ENCODE assay signal across 1 cellular context in the genomic region with DNA sequence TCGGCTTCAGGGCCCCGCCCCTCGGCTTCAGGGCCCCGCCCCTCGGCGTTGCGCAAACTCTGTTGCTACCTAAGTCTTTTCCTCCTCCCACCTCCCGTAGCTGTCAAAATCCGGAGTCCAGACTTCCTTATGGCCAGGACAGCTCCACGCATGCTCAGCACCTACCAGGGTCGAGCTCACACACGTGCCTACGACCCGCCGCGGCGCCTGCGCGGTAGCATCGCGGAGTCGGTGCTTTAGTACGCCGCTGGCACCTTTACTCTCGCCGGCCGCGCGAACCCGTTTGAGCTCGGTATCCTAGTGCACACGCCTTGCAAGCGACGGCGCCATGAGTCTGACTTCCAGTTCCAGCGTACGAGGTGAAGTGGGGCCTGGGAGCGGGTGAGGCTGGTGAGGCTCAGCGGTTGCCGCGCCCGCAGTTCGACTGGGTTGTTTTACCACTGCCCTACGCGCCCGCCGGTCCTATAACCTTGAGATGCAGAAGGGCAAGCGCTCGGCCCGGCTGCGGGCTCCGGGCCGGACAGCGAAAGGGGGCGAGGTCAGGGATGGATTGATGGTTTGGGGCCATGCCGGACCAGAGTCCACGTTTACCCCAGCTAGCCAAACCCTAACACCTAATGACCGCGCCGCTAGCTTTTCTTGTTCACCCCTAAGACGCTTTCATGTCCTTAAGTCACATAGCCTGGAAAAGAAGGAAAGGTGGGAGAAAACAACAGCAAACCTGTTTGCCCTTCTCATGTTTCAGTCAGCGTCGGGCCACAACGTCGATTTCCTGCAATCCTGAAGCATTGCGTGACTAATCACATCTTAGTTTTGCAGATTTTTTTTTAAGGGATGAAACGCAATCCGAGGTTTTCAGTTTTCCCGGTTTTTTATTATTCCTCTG.
TF ChIP-seq lines count a peak whose summit lies in the region.

A gene (plus strand): TSS at position 217 of the 886 bp plus-strand sequence. CDS start 112 bp downstream, at position 329.

TF ChIP-seq in SK-N-SH, 30 proteins besides CTCF, POLR2A, EP300 and RAD21 (continued from another document):
- TF ChIP-seq, protein P1, sequence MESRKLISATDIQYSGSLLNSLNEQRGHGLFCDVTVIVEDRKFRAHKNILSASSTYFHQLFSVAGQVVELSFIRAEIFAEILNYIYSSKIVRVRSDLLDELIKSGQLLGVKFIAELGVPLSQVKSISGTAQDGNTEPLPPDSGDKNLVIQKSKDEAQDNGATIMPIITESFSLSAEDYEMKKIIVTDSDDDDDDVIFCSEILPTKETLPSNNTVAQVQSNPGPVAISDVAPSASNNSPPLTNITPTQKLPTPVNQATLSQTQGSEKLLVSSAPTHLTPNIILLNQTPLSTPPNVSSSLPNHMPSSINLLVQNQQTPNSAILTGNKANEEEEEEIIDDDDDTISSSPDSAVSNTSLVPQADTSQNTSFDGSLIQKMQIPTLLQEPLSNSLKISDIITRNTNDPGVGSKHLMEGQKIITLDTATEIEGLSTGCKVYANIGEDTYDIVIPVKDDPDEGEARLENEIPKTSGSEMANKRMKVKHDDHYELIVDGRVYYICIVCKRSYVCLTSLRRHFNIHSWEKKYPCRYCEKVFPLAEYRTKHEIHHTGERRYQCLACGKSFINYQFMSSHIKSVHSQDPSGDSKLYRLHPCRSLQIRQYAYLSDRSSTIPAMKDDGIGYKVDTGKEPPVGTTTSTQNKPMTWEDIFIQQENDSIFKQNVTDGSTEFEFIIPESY (IDR thresholded peaks at IDR 0.05; ENCODE audit: borderline replicate concordance, low read depth) = no peak; the same call in 1 of the 2 replicates
- TF ChIP-seq NFIC (IDR thresholded peaks at IDR 0.05; ENCODE audit: borderline replicate concordance) (no peak; the same call in 1 of the 2 replicates), POLR2AphosphoS5 (IDR thresholded peaks at IDR 0.05; ENCODE audit: low read depth, low read length) (peak; percentile 55; the same call in 1 of the 2 replicates), CHD2 (IDR thresholded peaks at IDR 0.05; ENCODE audit: low read length, partially characterized antibody) (peak; percentile 89), EZH2phosphoT487 (IDR thresholded peaks at IDR 0.05; ENCODE audit: borderline replicate concordance, low read depth) (no peak), JUND (IDR thresholded peaks at IDR 0.05) (peak; percentile 15; the same call in 1 of the 2 replicates)
- TF ChIP-seq, protein P2, sequence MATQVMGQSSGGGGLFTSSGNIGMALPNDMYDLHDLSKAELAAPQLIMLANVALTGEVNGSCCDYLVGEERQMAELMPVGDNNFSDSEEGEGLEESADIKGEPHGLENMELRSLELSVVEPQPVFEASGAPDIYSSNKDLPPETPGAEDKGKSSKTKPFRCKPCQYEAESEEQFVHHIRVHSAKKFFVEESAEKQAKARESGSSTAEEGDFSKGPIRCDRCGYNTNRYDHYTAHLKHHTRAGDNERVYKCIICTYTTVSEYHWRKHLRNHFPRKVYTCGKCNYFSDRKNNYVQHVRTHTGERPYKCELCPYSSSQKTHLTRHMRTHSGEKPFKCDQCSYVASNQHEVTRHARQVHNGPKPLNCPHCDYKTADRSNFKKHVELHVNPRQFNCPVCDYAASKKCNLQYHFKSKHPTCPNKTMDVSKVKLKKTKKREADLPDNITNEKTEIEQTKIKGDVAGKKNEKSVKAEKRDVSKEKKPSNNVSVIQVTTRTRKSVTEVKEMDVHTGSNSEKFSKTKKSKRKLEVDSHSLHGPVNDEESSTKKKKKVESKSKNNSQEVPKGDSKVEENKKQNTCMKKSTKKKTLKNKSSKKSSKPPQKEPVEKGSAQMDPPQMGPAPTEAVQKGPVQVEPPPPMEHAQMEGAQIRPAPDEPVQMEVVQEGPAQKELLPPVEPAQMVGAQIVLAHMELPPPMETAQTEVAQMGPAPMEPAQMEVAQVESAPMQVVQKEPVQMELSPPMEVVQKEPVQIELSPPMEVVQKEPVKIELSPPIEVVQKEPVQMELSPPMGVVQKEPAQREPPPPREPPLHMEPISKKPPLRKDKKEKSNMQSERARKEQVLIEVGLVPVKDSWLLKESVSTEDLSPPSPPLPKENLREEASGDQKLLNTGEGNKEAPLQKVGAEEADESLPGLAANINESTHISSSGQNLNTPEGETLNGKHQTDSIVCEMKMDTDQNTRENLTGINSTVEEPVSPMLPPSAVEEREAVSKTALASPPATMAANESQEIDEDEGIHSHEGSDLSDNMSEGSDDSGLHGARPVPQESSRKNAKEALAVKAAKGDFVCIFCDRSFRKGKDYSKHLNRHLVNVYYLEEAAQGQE (IDR thresholded peaks at IDR 0.05; ENCODE audit: low read depth, low read length) = no peak; the same call in 1 of the 2 replicates
